ENCODE assay signal across 11 cellular contexts in genomic region chr12:101743724-101744472, GRCh38. TPM values are rescaled to one million over a fixed set of nuclear protein-coding genes. Genes with fewer than 3 reads are reported as not detected.
DNase-seq lines count a peak whose midpoint lies in the region; ATAC-seq and TF ChIP-seq lines count a peak whose summit lies in the region.
"Had no signal": no experiment of that assay in that cellular context is flagged by ENCODE, and none has a peak within 500 bp of the region (broad histone marks: within the 10 kb centered on the region; RNA-seq: fewer than 3 reads in every experiment).

No MANE protein-coding gene starts in this region.

- TF ChIP-seq CTCF in GM06990 (IDR thresholded peaks at IDR 0.05; ENCODE audit: insufficient read depth, low read length, poor library complexity, severe bottlenecking) (no peak), chondrocyte (IDR thresholded peaks at IDR 0.05) (no peak)

- no peaks in the 10 kb centered on the region for H3K9me3 ChIP-seq in MG63
- H3K9me3 ChIP-seq: thoracic aorta had no signal

- DNase-seq in GM06990 (ENCODE audit: extremely low read depth, insufficient read length): peak; percentile 64
- no peak for DNase-seq in chondrocyte (ENCODE audit: low spot score)
- DNase-seq in MG63: no peak
- DNase-seq in NCI-H1105 (lab: John Stamatoyannopoulos, UW): no peak
- no peak for DNase-seq in stimulated activated CD4-positive, alpha-beta T cell treated with anti-CD3 and anti-CD28 coated beads, Interleukin-4, amount 100 ng/mL, for 1 hour
- DNase-seq: SIG-M5 had no signal

- no peak overlapping the region for H3K27ac Mint-ChIP-seq in chondrocyte (ENCODE audit: unreplicated experiment)

- H3K4me3 ChIP-seq in GM06990 (replicated peaks; ENCODE audit: low read depth, low read length): no peak overlapping the region; the same call in 1 of the 2 replicates
- no peak overlapping the region for H3K4me3 ChIP-seq in MG63
- H3K4me3 ChIP-seq: thoracic aorta had no signal

- peaks cover 14% of the 10 kb centered on the region for H3K36me3 Mint-ChIP-seq in chondrocyte (ENCODE audit: low read depth)

- ATAC-seq in GM19372 (IDR thresholded peaks at IDR 0.05; ENCODE audit: low read depth, unreplicated experiment) (peak; percentile 95), HG03103 (IDR thresholded peaks at IDR 0.05; ENCODE audit: low read depth, unreplicated experiment) (peak; percentile 98), esophagus mucosa (peak; percentile 69)

- peaks cover 21% of the 10 kb centered on the region for H3K4me1 Mint-ChIP-seq in chondrocyte (ENCODE audit: low read depth)
- H3K4me1 Mint-ChIP-seq: neural crest cell had no signal

- H3K4me3 Mint-ChIP-seq in chondrocyte (ENCODE audit: unreplicated experiment): no peak overlapping the region
- H3K4me3 Mint-ChIP-seq: neural crest cell had no signal

- H3K27me3 ChIP-seq in GM06990 (replicated peaks; ENCODE audit: control insufficient read depth, insufficient read depth, low read length) (no peaks in the 10 kb centered on the region), MG63 (no peaks in the 10 kb centered on the region)

- H3K36me3 ChIP-seq in GM06990 (ENCODE audit: control insufficient read depth, insufficient read depth, low read length) (peaks cover 3% of the 10 kb centered on the region), MG63 (peaks cover 3% of the 10 kb centered on the region)

- H3K9me3 Mint-ChIP-seq in chondrocyte (ENCODE audit: low read depth): no peaks in the 10 kb centered on the region
- H3K9me3 Mint-ChIP-seq: neural crest cell had no signal

- H3K27me3 Mint-ChIP-seq in chondrocyte (ENCODE audit: low read depth): no peaks in the 10 kb centered on the region

RNA-seq across cellular contexts. Expression of gene SYCP3, which starts 4.6 kb away (rescaled TPM):
- total RNA-seq in esophagus mucosa (0.12 TPM), chondrocyte (0.05 TPM in 1 of 3 replicates, not detected in the others)
- not detected in 2 replicates for total RNA-seq in MG63 (2014; rRNA removed; shearing (Covaris generic); ENCODE audit: low replicate concordance)
- total RNA-seq: neural crest cell, thoracic aorta had no signal

RNA-seq across cellular contexts. Expression of gene CHPT1, which starts 46.5 kb away (rescaled TPM):
- total RNA-seq in esophagus mucosa: 8.0 TPM
- total RNA-seq in chondrocyte: 32.1 to 36.3 TPM (median 34.1 TPM) in 3 replicates
- 41.4 and 48.8 TPM in 2 replicates for total RNA-seq in MG63 (2014; rRNA removed; shearing (Covaris generic); ENCODE audit: low replicate concordance)
